ENCODE assay signal across 12 cellular contexts in genomic region chr21:38995755-38996154, GRCh38.
"Had no signal": no experiment of that assay in that cellular context is flagged by ENCODE, and none has a peak within 500 bp of the region (broad histone marks: within the 10 kb centered on the region; RNA-seq: fewer than 3 reads in every experiment).

No MANE protein-coding gene starts in this region.

- H3K9me3 ChIP-seq: neutrophil, tibial artery had no signal

- H3K27me3 ChIP-seq: neutrophil, tibial artery had no signal

- H3K36me3 ChIP-seq: neutrophil, tibial artery, WERI-Rb-1 had no signal

- H3K4me3 ChIP-seq: smooth muscle cell, tibial artery had no signal

- H3K27ac Mint-ChIP-seq: activated CD4-positive, alpha-beta T cell treated with anti-CD3 and anti-CD28 coated beads for 36 hours; activated CD8-positive, alpha-beta T cell treated with anti-CD3 and anti-CD28 coated beads for 36 hours; activated naive CD8-positive, alpha-beta T cell treated with anti-CD3 and anti-CD28 coated beads, Interleukin-2, amount 10 ng/mL, durations not matched to agents 7 days and 5 days; activated T-cell treated with anti-CD3 and anti-CD28 coated beads, Interleukin-2, amount 50 U/mL, for 72 hours; stimulated activated memory B cell treated with anti-CD40 and anti-IgM and Interleukin-4, amounts not matched to agents 10 μg/mL and 1 μg/mL and 100 μg/mL, for 72 hours had no signal

- H3K4me3 Mint-ChIP-seq: activated CD4-positive, alpha-beta T cell treated with anti-CD3 and anti-CD28 coated beads for 36 hours; activated CD8-positive, alpha-beta T cell treated with anti-CD3 and anti-CD28 coated beads for 36 hours; activated naive CD8-positive, alpha-beta T cell treated with anti-CD3 and anti-CD28 coated beads, Interleukin-2, amount 10 ng/mL, durations not matched to agents 7 days and 5 days; activated T-cell treated with anti-CD3 and anti-CD28 coated beads, Interleukin-2, amount 50 U/mL, for 72 hours; stimulated activated memory B cell treated with anti-CD40 and anti-IgM and Interleukin-4, amounts not matched to agents 10 μg/mL and 1 μg/mL and 100 μg/mL, for 72 hours had no signal

- H3K36me3 Mint-ChIP-seq: activated naive CD8-positive, alpha-beta T cell treated with anti-CD3 and anti-CD28 coated beads, Interleukin-2, amount 10 ng/mL, durations not matched to agents 7 days and 5 days; stimulated activated memory B cell treated with anti-CD40 and anti-IgM and Interleukin-4, amounts not matched to agents 10 μg/mL and 1 μg/mL and 100 μg/mL, for 72 hours had no signal

- DNase-seq: activated CD4-positive, alpha-beta T cell treated with anti-CD3 and anti-CD28 coated beads for 36 hours; activated CD8-positive, alpha-beta memory T cell treated with anti-CD3 and anti-CD28 coated beads, Interleukin-2, amount 50 U/mL, for 4 hours; activated CD8-positive, alpha-beta T cell treated with anti-CD3 and anti-CD28 coated beads for 36 hours; activated naive CD8-positive, alpha-beta T cell treated with anti-CD3 and anti-CD28 coated beads, Interleukin-2, amount 10 ng/mL, durations not matched to agents 7 days and 5 days; activated T-cell treated with anti-CD3 and anti-CD28 coated beads, Interleukin-2, amount 50 U/mL, for 72 hours; anterior cingulate cortex; foreskin melanocyte; tibial artery; WERI-Rb-1 had no signal

- H3K4me2 ChIP-seq: smooth muscle cell had no signal

- H3K9me3 Mint-ChIP-seq: activated CD8-positive, alpha-beta T cell treated with anti-CD3 and anti-CD28 coated beads for 36 hours; activated naive CD8-positive, alpha-beta T cell treated with anti-CD3 and anti-CD28 coated beads, Interleukin-2, amount 10 ng/mL, durations not matched to agents 7 days and 5 days; activated T-cell treated with anti-CD3 and anti-CD28 coated beads, Interleukin-2, amount 50 U/mL, for 72 hours had no signal

- H3K27ac ChIP-seq: neutrophil, WERI-Rb-1 had no signal

- H3K4me1 Mint-ChIP-seq: stimulated activated memory B cell treated with anti-CD40 and anti-IgM and Interleukin-4, amounts not matched to agents 10 μg/mL and 1 μg/mL and 100 μg/mL, for 72 hours had no signal
